ENCODE assay signal across 14 cellular contexts in the genomic region with DNA sequence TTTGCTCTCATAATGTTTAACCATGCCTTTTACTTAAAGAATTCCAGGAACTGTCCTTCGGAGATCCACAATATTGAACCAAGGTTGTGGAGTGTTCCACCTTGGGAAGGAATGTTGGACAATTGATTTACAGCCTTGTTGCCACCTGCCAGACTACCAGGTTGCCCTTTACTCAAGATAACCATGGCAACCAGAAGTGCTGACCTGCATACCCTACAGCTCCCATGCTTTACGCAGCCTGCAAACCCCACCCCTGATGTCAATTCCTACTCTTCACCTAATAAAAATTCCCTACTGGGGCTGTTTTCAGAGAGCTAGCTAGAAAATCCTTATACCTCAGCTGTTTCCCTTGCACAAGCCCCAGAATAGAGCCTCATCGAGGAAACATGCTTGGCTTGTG.
DNase-seq lines count a peak whose midpoint lies in the region; ATAC-seq, FAIRE-seq and TF ChIP-seq lines count a peak whose summit lies in the region.
"Had no signal": no experiment of that assay in that cellular context is flagged by ENCODE, and none has a peak within 500 bp of the region (broad histone marks: within the 10 kb centered on the region; RNA-seq: fewer than 3 reads in every experiment).

No MANE protein-coding gene starts in this region.

- ATAC-seq in HG03342 (IDR thresholded peaks at IDR 0.05; ENCODE audit: unreplicated experiment) = no peak

- DNase-seq in Caco-2 (peak; percentile 85 to 94), HT-29 (ENCODE audit: low spot score) (peak; percentile 99), esophagus muscularis mucosa (ENCODE audit: extremely low spot score) (peak; percentile 57), HuH-7 (ENCODE audit: low spot score) (no peak), frontal cortex (ENCODE audit: low spot score in 2 of 2) (no peak)
- DNase-seq: AML-193; CD4-positive, alpha-beta T cell; NCI-H1694 treated with DMSO at 0.1 percent for 48 hours; NCI-H446 treated with DMSO at 0.1 percent for 48 hours; Peyer's patch; Right ventricle myocardium superior had no signal

- no peak for TF ChIP-seq POLR2A in esophagus muscularis mucosa (IDR thresholded peaks at IDR 0.05; ENCODE audit: low read depth)

- WGBS in esophagus muscularis mucosa = 80% methylated on average over 3 of the region's 3 CpGs

- peaks cover 28% of the 10 kb centered on the region for H3K4me1 Mint-ChIP-seq in Caco-2 (ENCODE audit: low read depth, unreplicated experiment)
- peaks cover 36% of the 10 kb centered on the region for H3K4me1 Mint-ChIP-seq in nephron

- H3K27me3 ChIP-seq in Caco-2 (replicated peaks; ENCODE audit: control insufficient read depth, insufficient read depth, low read length) = no peaks in the 10 kb centered on the region
- H3K27me3 ChIP-seq in esophagus muscularis mucosa = no peaks in the 10 kb centered on the region
- H3K27me3 ChIP-seq: Peyer's patch had no signal

- H3K27ac Mint-ChIP-seq in Caco-2 (ENCODE audit: unreplicated experiment) = peak overlapping the region; percentile 96
- H3K27ac Mint-ChIP-seq in nephron = peak overlapping the region; percentile 54 to 90 (median 81)
- H3K27ac Mint-ChIP-seq: CD4-positive, alpha-beta T cell had no signal

- TF ChIP-seq EP300 in esophagus muscularis mucosa (IDR thresholded peaks at IDR 0.05) = no peak

- H3K4me3 Mint-ChIP-seq in Caco-2 (ENCODE audit: unreplicated experiment) (peak overlapping the region; percentile 58), nephron (no peak overlapping the region)
- H3K4me3 Mint-ChIP-seq: CD4-positive, alpha-beta T cell had no signal

- H3K27me3 Mint-ChIP-seq in Caco-2 (ENCODE audit: insufficient read depth, unreplicated experiment) = no peaks in the 10 kb centered on the region
- H3K27me3 Mint-ChIP-seq in nephron (ENCODE audit: low read depth) = no peaks in the 10 kb centered on the region

- FAIRE-seq in frontal cortex (lab: Jason Lieb, UNC) = no peak

- H3K9me3 Mint-ChIP-seq in Caco-2 (ENCODE audit: unreplicated experiment) (peaks cover 21% of the 10 kb centered on the region), nephron (peaks cover 5% of the 10 kb centered on the region)
- H3K9me3 Mint-ChIP-seq: CD4-positive, alpha-beta T cell had no signal

- no peak for TF ChIP-seq CTCF in Caco-2 (IDR thresholded peaks at IDR 0.05; ENCODE audit: insufficient read depth in 1 of 2, low read depth in 1 of 2, low read length in 1 of 2, severe bottlenecking in 1 of 2, unreplicated experiment in 1 of 2)
- TF ChIP-seq CTCF in esophagus muscularis mucosa (IDR thresholded peaks at IDR 0.05) = no peak
- no peak for TF ChIP-seq CTCF in nephron (IDR thresholded peaks at IDR 0.05; ENCODE audit: unreplicated experiment in 3 of 3)

- POLR2A ChIA-PET in Caco-2 (lab: Charles Lee) = interaction anchor here (1.6 kb wide), 1 partner anchor 17 kb away, joined by 4 read pairs; no protein-coding TSS in a partner anchor

- H3K9me3 ChIP-seq in Caco-2 = peaks cover 9% of the 10 kb centered on the region; the same call in 1 of the 2 replicates
- H3K9me3 ChIP-seq in esophagus muscularis mucosa = peaks cover 0 to 14% (median 3%) of the 10 kb centered on the region in 4 donors
- H3K9me3 ChIP-seq: Peyer's patch had no signal

- BruUV-seq in Caco-2 (replicated peaks; lab: Mats Ljungman, UMichigan) = no TSS peak

- H3K36me3 ChIP-seq in Caco-2 (ENCODE audit: control insufficient read depth, insufficient read depth, low read length) (no peaks in the 10 kb centered on the region; the same call in 1 of the 2 replicates), esophagus muscularis mucosa (no peaks in the 10 kb centered on the region)
- H3K36me3 ChIP-seq: HAP-1, Peyer's patch had no signal

- intact Hi-C loops in Caco-2 (cut with micrococcal nuclease; ENCODE audit: unreplicated experiment) = loop anchor here (1.0 kb wide), 2 partner anchors 17 to 50 kb away; no protein-coding TSS in a partner anchor
- intact Hi-C loops in esophagus muscularis mucosa (cut with DNase I) = no loop called here

- no peak overlapping the region for H3K4me3 ChIP-seq in Caco-2 (ENCODE audit: low read depth, low read length)
- no peak overlapping the region for H3K4me3 ChIP-seq in esophagus muscularis mucosa
- H3K4me3 ChIP-seq: HAP-1, Peyer's patch had no signal

- CTCF ChIA-PET in Caco-2 (lab: Charles Lee) = interaction anchor here (0.7 to 1.1 kb wide), 2 partner anchors 50 to 737 kb away, joined by 3 to 8 read pairs; no protein-coding TSS in a partner anchor

- peaks cover 7% of the 10 kb centered on the region for H3K36me3 Mint-ChIP-seq in Caco-2 (ENCODE audit: insufficient read depth, unreplicated experiment)
- H3K36me3 Mint-ChIP-seq in nephron (ENCODE audit: low read depth) = no peaks in the 10 kb centered on the region

- H3K4me1 ChIP-seq in Caco-2 = peaks cover 54% of the 10 kb centered on the region
- peaks cover 0 to 5% (median 0%) of the 10 kb centered on the region in 4 donors for H3K4me1 ChIP-seq in esophagus muscularis mucosa
- H3K4me1 ChIP-seq: HAP-1, Peyer's patch had no signal

- no peak overlapping the region for H3K27ac ChIP-seq in esophagus muscularis mucosa (replicated peaks in 1 of 4)
- H3K27ac ChIP-seq: Peyer's patch had no signal

Comparison
In these comparisons a context has a peak if more than half of its experiments do, and no peak if none do; other contexts are left out.
1. DNase-seq: peak in Caco-2 (2 of 2), HT-29 (single experiment) and esophagus muscularis mucosa (single experiment); none in HuH-7 (single experiment) and frontal cortex (0 of 2).